1 cellular context compared by ENCODE assay signal in the genomic region with DNA sequence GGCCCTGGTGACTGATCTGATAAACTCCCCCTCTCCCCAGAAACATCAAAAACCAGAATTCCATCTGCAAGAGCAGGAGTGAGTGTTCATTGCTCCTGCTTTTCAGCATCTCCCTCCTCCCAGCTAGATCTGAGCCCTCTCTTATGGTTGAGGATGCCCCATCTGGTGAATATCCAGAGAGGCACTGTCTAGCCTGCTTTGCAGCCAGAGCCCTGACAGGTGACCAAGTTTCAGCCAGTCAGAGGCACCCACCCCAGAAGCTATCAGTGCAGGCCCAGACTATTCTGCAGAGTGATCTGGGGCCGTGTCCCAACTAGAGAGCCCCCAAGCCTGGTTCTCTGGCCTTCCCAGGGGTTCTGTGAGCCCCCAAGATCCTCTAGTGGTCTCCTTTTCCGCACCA.
TF ChIP-seq lines count a peak whose summit lies in the region.

No MANE protein-coding gene starts in this region.

TF ChIP-seq in SK-N-SH, 30 proteins besides CTCF, POLR2A, EP300 and RAD21 (continued from another document):
- TF ChIP-seq IRF3 (IDR thresholded peaks at IDR 0.05; ENCODE audit: low read depth, low read length): no peak
